14 cellular contexts compared by ENCODE assay signal in the genomic region with DNA sequence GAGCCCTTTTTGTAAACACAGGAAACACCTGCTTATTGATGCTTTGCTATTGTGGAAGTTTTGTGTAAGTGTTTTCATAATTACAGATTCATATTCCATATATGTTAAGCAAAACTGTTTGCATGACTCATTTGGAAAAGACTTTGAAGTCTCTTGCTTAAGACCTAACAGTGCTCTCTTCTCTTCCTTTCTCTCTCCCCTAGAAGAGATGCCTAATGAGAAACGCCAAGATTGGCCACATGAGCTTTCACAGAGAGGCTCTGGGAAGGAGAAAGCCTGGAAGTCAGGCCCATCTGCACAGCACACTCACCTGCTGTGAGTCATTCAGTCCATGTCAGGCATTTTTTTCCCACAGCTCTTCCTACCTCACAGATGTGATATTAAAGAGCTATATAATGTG.
DNase-seq lines count a peak whose midpoint lies in the region; ATAC-seq and TF ChIP-seq lines count a peak whose summit lies in the region.
"Had no signal": no experiment of that assay in that cellular context is flagged by ENCODE, and none has a peak within 500 bp of the region (broad histone marks: within the 10 kb centered on the region; RNA-seq: fewer than 3 reads in every experiment).

No MANE protein-coding gene starts in this region.

- no peak for TF ChIP-seq CTCF in VCaP (conservative IDR thresholded peaks at IDR 0.05)

- peak; percentile 21 for DNase-seq in COR-L47 (lab: John Stamatoyannopoulos, UW)
- peak; percentile 56 for DNase-seq in glomerular endothelial cell (ENCODE audit: extremely low read depth, low read depth, low spot score)
- DNase-seq in activated CD4-positive, alpha-beta T cell treated with anti-CD3 and anti-CD28 coated beads for 1 hour: no peak
- DNase-seq: activated CD4-positive, alpha-beta T cell treated with anti-CD3 and anti-CD28 coated beads for 4 hours; activated gamma-delta T cell; NCI-H2081; stimulated activated naive CD4-positive, alpha-beta T cell had no signal

- no peak overlapping the region for H3K27ac Mint-ChIP-seq in stimulated activated memory B cell treated with anti-CD40 and anti-IgM and Interleukin-4, amounts not matched to agents 10 μg/mL and 1 μg/mL and 100 μg/mL, for 72 hours
- H3K27ac Mint-ChIP-seq: natural killer cell treated with Interleukin-12 subunit alpha and Interleukin-12 subunit beta and Interleukin-15 and Interleukin-18, amount 100 ng/mL, for 72 hours had no signal

- no peak overlapping the region for H3K4me3 Mint-ChIP-seq in stimulated activated memory B cell treated with anti-CD40 and anti-IgM and Interleukin-4, amounts not matched to agents 10 μg/mL and 1 μg/mL and 100 μg/mL, for 72 hours
- H3K4me3 Mint-ChIP-seq: natural killer cell treated with Interleukin-12 subunit alpha and Interleukin-12 subunit beta and Interleukin-15 and Interleukin-18, amount 100 ng/mL, for 72 hours had no signal

- H3K4me1 Mint-ChIP-seq in stimulated activated memory B cell treated with anti-CD40 and anti-IgM and Interleukin-4, amounts not matched to agents 10 μg/mL and 1 μg/mL and 100 μg/mL, for 72 hours: no peaks in the 10 kb centered on the region

- H3K27ac ChIP-seq in VCaP: peak overlapping the region; percentile 59
- H3K27ac ChIP-seq: SJCRH30 had no signal

- peak; percentile 51 for ATAC-seq in HG02885 (IDR thresholded peaks at IDR 0.05; ENCODE audit: poor library complexity, unreplicated experiment)
- ATAC-seq in HG03520 (IDR thresholded peaks at IDR 0.05; ENCODE audit: unreplicated experiment): no peak
- no peak for ATAC-seq in stimulated activated memory B cell treated with anti-CD40 and anti-IgM and Interleukin-4, amounts not matched to agents 10 μg/mL and 1 μg/mL and 100 μg/mL, for 72 hours
- ATAC-seq in GM18861 (IDR thresholded peaks at IDR 0.05; ENCODE audit: unreplicated experiment): no peak
- ATAC-seq: natural killer cell treated with Interleukin-12 subunit alpha and Interleukin-12 subunit beta and Interleukin-15 and Interleukin-18, amount 100 ng/mL, for 72 hours had no signal

- H3K36me3 Mint-ChIP-seq in stimulated activated memory B cell treated with anti-CD40 and anti-IgM and Interleukin-4, amounts not matched to agents 10 μg/mL and 1 μg/mL and 100 μg/mL, for 72 hours: no peaks in the 10 kb centered on the region
- H3K36me3 Mint-ChIP-seq: natural killer cell treated with Interleukin-12 subunit alpha and Interleukin-12 subunit beta and Interleukin-15 and Interleukin-18, amount 100 ng/mL, for 72 hours had no signal

- H3K27me3 Mint-ChIP-seq in stimulated activated memory B cell treated with anti-CD40 and anti-IgM and Interleukin-4, amounts not matched to agents 10 μg/mL and 1 μg/mL and 100 μg/mL, for 72 hours: no peaks in the 10 kb centered on the region

- no peaks in the 10 kb centered on the region for H3K9me3 Mint-ChIP-seq in stimulated activated memory B cell treated with anti-CD40 and anti-IgM and Interleukin-4, amounts not matched to agents 10 μg/mL and 1 μg/mL and 100 μg/mL, for 72 hours
- H3K9me3 Mint-ChIP-seq: natural killer cell treated with Interleukin-12 subunit alpha and Interleukin-12 subunit beta and Interleukin-15 and Interleukin-18, amount 100 ng/mL, for 72 hours had no signal
